ENCODE assay signal across 9 cellular contexts in genomic region chr10:23314835-23315239, GRCh38. TPM values are rescaled to one million over a fixed set of nuclear protein-coding genes. Genes with fewer than 3 reads are reported as not detected.
DNase-seq lines count a peak whose midpoint lies in the region; ATAC-seq and TF ChIP-seq lines count a peak whose summit lies in the region.
"Had no signal": no experiment of that assay in that cellular context is flagged by ENCODE, and none has a peak within 500 bp of the region (broad histone marks: within the 10 kb centered on the region; RNA-seq: fewer than 3 reads in every experiment).

No MANE protein-coding gene starts in this region.

- peak; percentile 34 for TF ChIP-seq CTCF in Calu3 (IDR thresholded peaks at IDR 0.05; ENCODE audit: unreplicated experiment)
- peak; percentile 77 for TF ChIP-seq CTCF in activated B cell treated with CpG ODN at 0.5 μM for 24 hours (IDR thresholded peaks at IDR 0.05)

- H3K36me3 Mint-ChIP-seq in Calu3 (ENCODE audit: insufficient read depth, unreplicated experiment): no peaks in the 10 kb centered on the region
- H3K36me3 Mint-ChIP-seq in activated B cell treated with CpG ODN at 0.5 μM for 24 hours (ENCODE audit: low read depth): no peaks in the 10 kb centered on the region
- peaks cover 0 to 1% (median 0%) of the 10 kb centered on the region in 5 donors for H3K36me3 Mint-ChIP-seq in naive thymus-derived CD4-positive, alpha-beta T cell

- POLR2A ChIA-PET in activated B cell treated with CpG ODN at 0.5 μM for 24 hours (lab: Charles Lee): interaction anchor here (0.5 kb wide), 1 partner anchor 136 kb away, joined by 6 read pairs; no protein-coding TSS in a partner anchor
- POLR2A ChIA-PET in naive thymus-derived CD4-positive, alpha-beta T cell (lab: Charles Lee): no interaction called here

- no peaks in the 10 kb centered on the region for H3K27me3 ChIP-seq in naive thymus-derived CD4-positive, alpha-beta T cell (ENCODE audit: control insufficient read depth in 2 of 2, insufficient read depth in 2 of 2, low read length in 2 of 2)

- H3K27ac Mint-ChIP-seq in Calu3 (ENCODE audit: unreplicated experiment) (no peak overlapping the region), activated B cell treated with CpG ODN at 0.5 μM for 24 hours (no peak overlapping the region)
- no peak overlapping the region for H3K27ac Mint-ChIP-seq in naive thymus-derived CD4-positive, alpha-beta T cell

- H3K4me1 ChIP-seq in naive thymus-derived CD4-positive, alpha-beta T cell (ENCODE audit: control insufficient read depth in 2 of 2, insufficient read depth in 2 of 2, low read length in 2 of 2): no peaks in the 10 kb centered on the region

- no peaks in the 10 kb centered on the region for H3K36me3 ChIP-seq in naive thymus-derived CD4-positive, alpha-beta T cell (ENCODE audit: control insufficient read depth in 2 of 3, insufficient read depth in 3 of 3, low read length in 3 of 3)

- CTCF ChIA-PET in Calu3 (lab: Charles Lee) (interaction anchor here (0.6 to 1.9 kb wide), 8 partner anchors 156 to 662 kb away, joined by 3 to 9 read pairs (median 4); no protein-coding TSS in a partner anchor), activated B cell treated with CpG ODN at 0.5 μM for 24 hours (lab: Charles Lee) (interaction anchor here (0.6 to 9.6 kb wide), 20 partner anchors 8 to 883 kb away, joined by 3 to 275 read pairs (median 4); no protein-coding TSS in a partner anchor)
- CTCF ChIA-PET in naive thymus-derived CD4-positive, alpha-beta T cell (lab: Charles Lee): interaction anchor here (0.6 to 2.1 kb wide), 26 partner anchors 9 to 1187 kb away, joined by 3 to 18 read pairs (median 3); partner anchors contain the start of gene OTUD1

- H3K4me3 Mint-ChIP-seq in Calu3 (ENCODE audit: low read depth, unreplicated experiment) (no peak overlapping the region), activated B cell treated with CpG ODN at 0.5 μM for 24 hours (no peak overlapping the region)
- H3K4me3 Mint-ChIP-seq in naive thymus-derived CD4-positive, alpha-beta T cell: no peak overlapping the region

- intact Hi-C loops in Calu3 (cut with micrococcal nuclease; ENCODE audit: unreplicated experiment) (loop anchor here (1.0 to 10.0 kb wide), 5 partner anchors 24 to 880 kb away; no protein-coding TSS in a partner anchor), activated B cell treated with CpG ODN at 0.5 μM for 24 hours (cut with micrococcal nuclease) (loop anchor here (1.0 kb wide), 5 partner anchors 157 to 388 kb away; no protein-coding TSS in a partner anchor)
- intact Hi-C loops in naive thymus-derived CD4-positive, alpha-beta T cell (cut with micrococcal nuclease): loop anchor here (1.0 to 5.0 kb wide), 8 partner anchors 184 to 1323 kb away; no protein-coding TSS in a partner anchor

- no peak overlapping the region for H3K27ac ChIP-seq in naive thymus-derived CD4-positive, alpha-beta T cell (ENCODE audit: low read depth, low read length)

- ATAC-seq in GM21447 (IDR thresholded peaks at IDR 0.05; ENCODE audit: unreplicated experiment) (peak; percentile 51), activated B cell treated with CpG ODN at 0.5 μM for 24 hours (ENCODE audit: low read depth) (peak; percentile 25), GM21367 (IDR thresholded peaks at IDR 0.05; ENCODE audit: unreplicated experiment) (no peak), GM18519 (IDR thresholded peaks at IDR 0.05; ENCODE audit: low FRiP score, unreplicated experiment) (no peak)
- peak; percentile 73 for ATAC-seq in naive thymus-derived CD4-positive, alpha-beta T cell

- H3K27me3 Mint-ChIP-seq in Calu3 (ENCODE audit: unreplicated experiment) (no peaks in the 10 kb centered on the region), activated B cell treated with CpG ODN at 0.5 μM for 24 hours (peaks cover 3% of the 10 kb centered on the region)
- H3K27me3 Mint-ChIP-seq in naive thymus-derived CD4-positive, alpha-beta T cell: peaks cover 0 to 6% (median 0%) of the 10 kb centered on the region in 5 donors

- DNase-seq in Calu3 (peak; percentile 67), NCI-H2029 (lab: John Stamatoyannopoulos, UW) (peak; percentile 4), activated B cell treated with CpG ODN at 0.5 μM for 24 hours (no peak), erythroblast (lab: John Stamatoyannopoulos, UW) (peak; percentile 60 to 81)
- peak in 7 of 9 donors; percentile 44 to 73 (median 70) for DNase-seq in naive thymus-derived CD4-positive, alpha-beta T cell

- BruUV-seq in Calu3 (replicated peaks; lab: Mats Ljungman, UMichigan): no TSS peak

- H3K4me1 Mint-ChIP-seq in Calu3 (ENCODE audit: low read depth, unreplicated experiment) (no peaks in the 10 kb centered on the region), activated B cell treated with CpG ODN at 0.5 μM for 24 hours (peaks cover 4% of the 10 kb centered on the region)
- peaks cover 0 to 5% (median 0%) of the 10 kb centered on the region in 7 donors for H3K4me1 Mint-ChIP-seq in naive thymus-derived CD4-positive, alpha-beta T cell

- no peak for TF ChIP-seq POLR2A in erythroblast (IDR thresholded peaks at IDR 0.05; ENCODE audit: low read length)

- H3K9me3 Mint-ChIP-seq in Calu3 (ENCODE audit: low read depth, unreplicated experiment) (no peaks in the 10 kb centered on the region), activated B cell treated with CpG ODN at 0.5 μM for 24 hours (no peaks in the 10 kb centered on the region)
- peaks cover 0 to 4% (median 0%) of the 10 kb centered on the region in 11 donors for H3K9me3 Mint-ChIP-seq in naive thymus-derived CD4-positive, alpha-beta T cell

- H3K4me3 ChIP-seq in naive thymus-derived CD4-positive, alpha-beta T cell (ENCODE audit: low read length): no peak overlapping the region

- peaks cover 0 to 3% (median 0%) of the 10 kb centered on the region in 3 experiments for H3K9me3 ChIP-seq in naive thymus-derived CD4-positive, alpha-beta T cell (ENCODE audit: control insufficient read depth in 2 of 3, low read length in 3 of 3)

RNA-seq across cellular contexts. Expression of gene C10orf67, which starts 29.8 kb away (rescaled TPM):
- 0.44 and 0.45 TPM in 2 replicates for total RNA-seq in Calu3 (2022)
- total RNA-seq in activated B cell treated with CpG ODN at 0.5 μM for 24 hours: not detected in 2 replicates
- total RNA-seq in naive thymus-derived CD4-positive, alpha-beta T cell: not detected
- polyA plus RNA-seq in naive thymus-derived CD4-positive, alpha-beta T cell: not detected
- total RNA-seq: urinary bladder had no signal
- polyA plus RNA-seq: urinary bladder had no signal

Comparison
In these comparisons a context has a peak if more than half of its experiments do, and no peak if none do; other contexts are left out.
1. ATAC-seq: peak in GM21447 (single experiment), activated B cell treated with CpG ODN at 0.5 μM for 24 hours (single experiment) and naive thymus-derived CD4-positive, alpha-beta T cell (single experiment); none in GM21367 (single experiment) and GM18519 (single experiment).